ENCODE assay signal across 7 cellular contexts in the genomic region with DNA sequence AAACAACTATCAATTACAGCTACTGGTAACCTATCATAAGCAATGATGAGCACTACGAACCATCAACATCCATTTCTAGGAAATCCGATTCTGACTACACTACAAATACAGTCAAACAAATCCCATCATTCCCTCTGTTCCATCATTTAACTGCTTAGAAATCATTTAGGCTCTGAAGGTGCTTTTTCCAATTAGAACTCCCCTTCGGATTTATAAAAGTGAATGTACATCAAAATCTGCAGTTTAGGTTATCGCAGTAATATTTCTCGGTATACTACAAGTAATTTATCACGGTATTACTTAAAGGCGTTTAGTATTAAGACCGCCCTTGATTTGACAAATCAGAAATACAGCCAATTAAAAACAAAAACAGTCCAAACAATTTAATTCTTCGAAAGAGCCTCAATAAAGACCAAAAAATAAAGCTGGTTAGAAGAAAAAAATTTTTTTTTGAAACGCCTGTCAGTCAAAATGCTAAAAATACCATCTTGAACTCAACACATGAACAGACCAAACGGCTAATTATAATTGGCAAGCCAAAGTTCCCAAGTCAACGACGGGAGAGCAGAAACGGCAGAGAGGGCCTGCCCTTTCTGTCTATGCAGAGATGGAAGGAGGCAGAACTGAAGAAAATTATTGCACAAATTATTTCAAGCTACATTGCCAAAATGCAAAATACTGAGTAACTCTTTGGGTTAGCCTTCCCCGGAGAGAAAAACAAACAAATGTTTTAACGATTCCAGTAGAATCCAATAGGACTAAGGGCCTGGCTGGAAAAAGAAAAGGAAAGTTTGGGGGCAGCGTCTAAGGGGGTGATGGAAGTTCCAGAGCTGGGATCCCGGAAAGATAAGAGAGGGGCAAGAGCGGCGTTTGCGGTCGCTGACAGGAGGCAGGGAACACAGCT. TPM values are rescaled to one million over a fixed set of nuclear protein-coding genes. Genes with fewer than 3 reads are reported as not detected.
DNase-seq lines count a peak whose midpoint lies in the region; ATAC-seq and TF ChIP-seq lines count a peak whose summit lies in the region.

No MANE protein-coding gene starts in this region.

- H3K36me3 ChIP-seq in esophagus muscularis mucosa: no peaks in the 10 kb centered on the region
- no peaks in the 10 kb centered on the region for H3K36me3 ChIP-seq in naive thymus-derived CD4-positive, alpha-beta T cell (ENCODE audit: control insufficient read depth in 2 of 3, insufficient read depth in 3 of 3, low read length in 3 of 3)

- TF ChIP-seq POLR2A in esophagus muscularis mucosa (IDR thresholded peaks at IDR 0.05; ENCODE audit: low read depth): no peak

- intact Hi-C loops in esophagus muscularis mucosa (cut with DNase I): no loop called here
- intact Hi-C loops in naive thymus-derived CD4-positive, alpha-beta T cell (cut with micrococcal nuclease): loop anchor here (2.0 to 10.0 kb wide), 10 partner anchors 36 to 1417 kb away; a partner anchor contains a TSS

- H3K4me3 ChIP-seq in esophagus muscularis mucosa: peak overlapping the region; percentile 82 to 91 (median 86)
- H3K4me3 ChIP-seq in naive thymus-derived CD4-positive, alpha-beta T cell (ENCODE audit: low read length): peak overlapping the region; percentile 86

- WGBS in esophagus muscularis mucosa: 5% methylated on average over 22 of the region's 22 CpGs

- H3K4me3 Mint-ChIP-seq in T-helper 2 cell treated with Interferon-gamma antibody and Interleukin-4, amounts not matched to agents 5 μg/mL and 100 μg/mL, for 36 hours: peak overlapping the region; percentile 96
- H3K4me3 Mint-ChIP-seq in naive thymus-derived CD4-positive, alpha-beta T cell: peak overlapping the region; percentile 94 to 100 (median 98)

- peak overlapping the region; percentile 96 to 99 (median 98) for H3K27ac ChIP-seq in esophagus muscularis mucosa (replicated peaks in 1 of 4)
- H3K27ac ChIP-seq in naive thymus-derived CD4-positive, alpha-beta T cell (ENCODE audit: low read depth, low read length): peak overlapping the region; percentile 79

- CTCF ChIA-PET in naive thymus-derived CD4-positive, alpha-beta T cell (lab: Charles Lee): interaction anchor here (0.6 to 1.8 kb wide), 4 partner anchors 12 to 313 kb away, joined by 3 to 9 read pairs (median 3); no protein-coding TSS in a partner anchor

- H3K27me3 ChIP-seq in esophagus muscularis mucosa: no peaks in the 10 kb centered on the region
- no peaks in the 10 kb centered on the region for H3K27me3 ChIP-seq in naive thymus-derived CD4-positive, alpha-beta T cell (ENCODE audit: control insufficient read depth in 2 of 2, insufficient read depth in 2 of 2, low read length in 2 of 2)

- H3K27ac Mint-ChIP-seq in T-helper 2 cell treated with Interferon-gamma antibody and Interleukin-4, amounts not matched to agents 5 μg/mL and 100 μg/mL, for 36 hours: peak overlapping the region; percentile 91
- H3K27ac Mint-ChIP-seq in naive thymus-derived CD4-positive, alpha-beta T cell: peak overlapping the region; percentile 95 to 100 (median 96)

- peak; percentile 23 for DNase-seq in GF-D8 (lab: John Stamatoyannopoulos, UW)
- peak; percentile 56 for DNase-seq in M059J (ENCODE audit: low read depth)
- DNase-seq in T-helper 2 cell treated with Interferon-gamma antibody and Interleukin-4, amounts not matched to agents 5 μg/mL and 100 μg/mL, for 36 hours (ENCODE audit: low spot score): no peak
- no peak for DNase-seq in esophagus muscularis mucosa (ENCODE audit: extremely low spot score)
- no peak for DNase-seq in naive thymus-derived CD4-positive, alpha-beta T cell

- H3K27me3 Mint-ChIP-seq in T-helper 2 cell treated with Interferon-gamma antibody and Interleukin-4, amounts not matched to agents 5 μg/mL and 100 μg/mL, for 36 hours (ENCODE audit: low read depth): no peaks in the 10 kb centered on the region
- no peaks in the 10 kb centered on the region for H3K27me3 Mint-ChIP-seq in naive thymus-derived CD4-positive, alpha-beta T cell

- no peak for TF ChIP-seq EP300 in esophagus muscularis mucosa (IDR thresholded peaks at IDR 0.05)

- no peak for ATAC-seq in naive thymus-derived CD4-positive, alpha-beta T cell
- ATAC-seq in GM19463 (IDR thresholded peaks at IDR 0.05; ENCODE audit: unreplicated experiment) (no peak), HG03045 (IDR thresholded peaks at IDR 0.05; ENCODE audit: unreplicated experiment) (no peak)

- no peak for TF ChIP-seq CTCF in esophagus muscularis mucosa (IDR thresholded peaks at IDR 0.05)

- H3K4me1 ChIP-seq in esophagus muscularis mucosa: peaks cover 28 to 53% (median 45%) of the 10 kb centered on the region in 4 donors
- H3K4me1 ChIP-seq in naive thymus-derived CD4-positive, alpha-beta T cell (ENCODE audit: control insufficient read depth in 2 of 2, insufficient read depth in 2 of 2, low read length in 2 of 2): peaks cover 22 to 31% of the 10 kb centered on the region in 2 donors

- no peaks in the 10 kb centered on the region for H3K9me3 ChIP-seq in esophagus muscularis mucosa
- H3K9me3 ChIP-seq in naive thymus-derived CD4-positive, alpha-beta T cell (ENCODE audit: control insufficient read depth in 2 of 3, low read length in 3 of 3): no peaks in the 10 kb centered on the region

- POLR2A ChIA-PET in naive thymus-derived CD4-positive, alpha-beta T cell (lab: Charles Lee): interaction anchor here (0.6 to 1.8 kb wide), 7 partner anchors 18 to 1112 kb away, joined by 3 to 7 read pairs (median 3); a partner anchor contains a TSS

- H3K4me1 Mint-ChIP-seq in T-helper 2 cell treated with Interferon-gamma antibody and Interleukin-4, amounts not matched to agents 5 μg/mL and 100 μg/mL, for 36 hours (ENCODE audit: low read depth): peaks cover 37% of the 10 kb centered on the region
- peaks cover 22 to 64% (median 50%) of the 10 kb centered on the region in 7 donors for H3K4me1 Mint-ChIP-seq in naive thymus-derived CD4-positive, alpha-beta T cell

- peaks cover 14% of the 10 kb centered on the region for H3K36me3 Mint-ChIP-seq in T-helper 2 cell treated with Interferon-gamma antibody and Interleukin-4, amounts not matched to agents 5 μg/mL and 100 μg/mL, for 36 hours (ENCODE audit: low read depth)
- peaks cover 0 to 12% (median 4%) of the 10 kb centered on the region in 5 donors for H3K36me3 Mint-ChIP-seq in naive thymus-derived CD4-positive, alpha-beta T cell

- no peaks in the 10 kb centered on the region for H3K9me3 Mint-ChIP-seq in T-helper 2 cell treated with Interferon-gamma antibody and Interleukin-4, amounts not matched to agents 5 μg/mL and 100 μg/mL, for 36 hours
- H3K9me3 Mint-ChIP-seq in naive thymus-derived CD4-positive, alpha-beta T cell: peaks cover 0 to 3% (median 0%) of the 10 kb centered on the region in 11 donors

RNA-seq across cellular contexts. Expression of a gene that starts 1.2 kb away (rescaled TPM):
- 16.9 and 19.5 TPM in 2 replicates for total RNA-seq in M059J (2014; rRNA removed; shearing (Covaris generic))
- 10 to 100 TPM; 19.0 to 24.1 (median 23.4) TPM for total RNA-seq in esophagus muscularis mucosa
- total RNA-seq in naive thymus-derived CD4-positive, alpha-beta T cell: 10 to 100 TPM; 13.2 to 20.8 (median 15.6) TPM
- 10 to 100 TPM in 1 of 2 donors, 1 to 10 TPM in 1; 4.5 to 11.4 TPM for polyA plus RNA-seq in naive thymus-derived CD4-positive, alpha-beta T cell

Comparison
In these comparisons a context has a peak if more than half of its experiments do, and no peak if none do; other contexts are left out.
1. DNase-seq: peak in GF-D8 (single experiment) and M059J (single experiment); none in T-helper 2 cell treated with Interferon-gamma antibody and Interleukin-4, amounts not matched to agents 5 μg/mL and 100 μg/mL, for 36 hours (single experiment), esophagus muscularis mucosa (single experiment) and naive thymus-derived CD4-positive, alpha-beta T cell (0 of 9).